In the genomic region with DNA sequence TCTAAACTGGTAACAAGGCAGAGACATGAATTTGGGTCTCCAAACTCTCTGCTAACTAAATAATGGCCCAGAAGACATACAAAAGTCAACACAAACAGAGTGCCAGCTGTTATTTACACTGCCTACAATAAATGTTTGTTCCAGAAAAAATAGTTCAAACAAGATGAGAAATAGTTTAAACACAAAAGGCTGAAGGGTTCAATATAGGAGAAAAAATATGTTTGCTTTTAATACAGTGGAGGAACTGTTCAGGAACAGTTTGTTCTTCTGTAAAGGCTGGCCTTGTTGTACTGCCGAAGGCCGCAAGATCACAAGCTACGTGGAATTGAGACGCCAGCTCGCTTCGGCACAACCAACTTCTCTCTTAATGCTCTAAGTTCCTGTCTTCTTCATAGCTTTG, we compare ENCODE assay signal across 1 cellular context.
A peak's percentile ranks its signal among the peaks of the same experiment; 100 is the strongest.
TF ChIP-seq lines count a peak whose summit lies in the region.

No MANE protein-coding gene starts in this region.

TF ChIP-seq in HepG2, 621 proteins besides CTCF, POLR2A, EP300 and RAD21 (continued from another document and continues in another):
- TF ChIP-seq, protein P1, sequence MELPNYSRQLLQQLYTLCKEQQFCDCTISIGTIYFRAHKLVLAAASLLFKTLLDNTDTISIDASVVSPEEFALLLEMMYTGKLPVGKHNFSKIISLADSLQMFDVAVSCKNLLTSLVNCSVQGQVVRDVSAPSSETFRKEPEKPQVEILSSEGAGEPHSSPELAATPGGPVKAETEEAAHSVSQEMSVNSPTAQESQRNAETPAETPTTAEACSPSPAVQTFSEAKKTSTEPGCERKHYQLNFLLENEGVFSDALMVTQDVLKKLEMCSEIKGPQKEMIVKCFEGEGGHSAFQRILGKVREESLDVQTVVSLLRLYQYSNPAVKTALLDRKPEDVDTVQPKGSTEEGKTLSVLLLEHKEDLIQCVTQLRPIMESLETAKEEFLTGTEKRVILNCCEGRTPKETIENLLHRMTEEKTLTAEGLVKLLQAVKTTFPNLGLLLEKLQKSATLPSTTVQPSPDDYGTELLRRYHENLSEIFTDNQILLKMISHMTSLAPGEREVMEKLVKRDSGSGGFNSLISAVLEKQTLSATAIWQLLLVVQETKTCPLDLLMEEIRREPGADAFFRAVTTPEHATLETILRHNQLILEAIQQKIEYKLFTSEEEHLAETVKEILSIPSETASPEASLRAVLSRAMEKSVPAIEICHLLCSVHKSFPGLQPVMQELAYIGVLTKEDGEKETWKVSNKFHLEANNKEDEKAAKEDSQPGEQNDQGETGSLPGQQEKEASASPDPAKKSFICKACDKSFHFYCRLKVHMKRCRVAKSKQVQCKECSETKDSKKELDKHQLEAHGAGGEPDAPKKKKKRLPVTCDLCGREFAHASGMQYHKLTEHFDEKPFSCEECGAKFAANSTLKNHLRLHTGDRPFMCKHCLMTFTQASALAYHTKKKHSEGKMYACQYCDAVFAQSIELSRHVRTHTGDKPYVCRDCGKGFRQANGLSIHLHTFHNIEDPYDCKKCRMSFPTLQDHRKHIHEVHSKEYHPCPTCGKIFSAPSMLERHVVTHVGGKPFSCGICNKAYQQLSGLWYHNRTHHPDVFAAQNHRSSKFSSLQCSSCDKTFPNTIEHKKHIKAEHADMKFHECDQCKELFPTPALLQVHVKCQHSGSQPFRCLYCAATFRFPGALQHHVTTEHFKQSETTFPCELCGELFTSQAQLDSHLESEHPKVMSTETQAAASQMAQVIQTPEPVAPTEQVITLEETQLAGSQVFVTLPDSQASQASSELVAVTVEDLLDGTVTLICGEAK (IDR thresholded peaks at IDR 0.05) = no peak
- TF ChIP-seq, protein P1 (CRISPR knock-in tag; IDR thresholded peaks at IDR 0.05) = no peak
- no peak for TF ChIP-seq CCAR2 (optimal IDR thresholded peaks at IDR 0.05; ENCODE audit: low read depth, low read length)
- no peak for TF ChIP-seq CBX1 (IDR thresholded peaks at IDR 0.05; ENCODE audit: low read depth)
- TF ChIP-seq, protein P2, sequence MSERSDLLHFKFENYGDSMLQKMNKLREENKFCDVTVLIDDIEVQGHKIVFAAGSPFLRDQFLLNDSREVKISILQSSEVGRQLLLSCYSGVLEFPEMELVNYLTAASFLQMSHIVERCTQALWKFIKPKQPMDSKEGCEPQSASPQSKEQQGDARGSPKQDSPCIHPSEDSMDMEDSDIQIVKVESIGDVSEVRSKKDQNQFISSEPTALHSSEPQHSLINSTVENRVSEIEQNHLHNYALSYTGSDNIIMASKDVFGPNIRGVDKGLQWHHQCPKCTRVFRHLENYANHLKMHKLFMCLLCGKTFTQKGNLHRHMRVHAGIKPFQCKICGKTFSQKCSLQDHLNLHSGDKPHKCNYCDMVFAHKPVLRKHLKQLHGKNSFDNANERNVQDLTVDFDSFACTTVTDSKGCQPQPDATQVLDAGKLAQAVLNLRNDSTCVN (CRISPR knock-in tag; IDR thresholded peaks at IDR 0.05; ENCODE audit: borderline replicate concordance) = peak; percentile 44; the same call in 1 of the 2 replicates
- peak; percentile 98 for TF ChIP-seq ZNF362 (CRISPR knock-in tag; IDR thresholded peaks at IDR 0.05; ENCODE audit: borderline replicate concordance)
- TF ChIP-seq ZBTB2 (CRISPR knock-in tag; IDR thresholded peaks at IDR 0.05; ENCODE audit: low read depth) = 0 out of 2 replicates have a peak, but pooled peaks have one; percentile 34
- peak; percentile 83 for TF ChIP-seq PPARG (CRISPR knock-in tag; conservative IDR thresholded peaks at IDR 0.05)
- TF ChIP-seq POGZ (CRISPR knock-in tag; IDR thresholded peaks at IDR 0.05) = peak; percentile 32; the same call in 1 of the 2 replicates
- TF ChIP-seq, protein P3, sequence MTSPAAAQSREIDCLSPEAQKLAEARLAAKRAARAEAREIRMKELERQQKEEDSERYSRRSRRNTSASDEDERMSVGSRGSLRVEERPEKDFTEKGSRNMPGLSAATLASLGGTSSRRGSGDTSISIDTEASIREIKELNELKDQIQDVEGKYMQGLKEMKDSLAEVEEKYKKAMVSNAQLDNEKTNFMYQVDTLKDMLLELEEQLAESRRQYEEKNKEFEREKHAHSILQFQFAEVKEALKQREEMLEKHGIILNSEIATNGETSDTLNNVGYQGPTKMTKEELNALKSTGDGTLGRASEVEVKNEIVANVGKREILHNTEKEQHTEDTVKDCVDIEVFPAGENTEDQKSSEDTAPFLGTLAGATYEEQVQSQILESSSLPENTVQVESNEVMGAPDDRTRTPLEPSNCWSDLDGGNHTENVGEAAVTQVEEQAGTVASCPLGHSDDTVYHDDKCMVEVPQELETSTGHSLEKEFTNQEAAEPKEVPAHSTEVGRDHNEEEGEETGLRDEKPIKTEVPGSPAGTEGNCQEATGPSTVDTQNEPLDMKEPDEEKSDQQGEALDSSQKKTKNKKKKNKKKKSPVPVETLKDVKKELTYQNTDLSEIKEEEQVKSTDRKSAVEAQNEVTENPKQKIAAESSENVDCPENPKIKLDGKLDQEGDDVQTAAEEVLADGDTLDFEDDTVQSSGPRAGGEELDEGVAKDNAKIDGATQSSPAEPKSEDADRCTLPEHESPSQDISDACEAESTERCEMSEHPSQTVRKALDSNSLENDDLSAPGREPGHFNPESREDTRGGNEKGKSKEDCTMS (CRISPR knock-in tag; conservative IDR thresholded peaks at IDR 0.05) = no peak
- peak; percentile 97 for TF ChIP-seq GFI1 (CRISPR knock-in tag; IDR thresholded peaks at IDR 0.05; ENCODE audit: borderline replicate concordance)
- peak; percentile 98 for TF ChIP-seq ARID5B (CRISPR knock-in tag; IDR thresholded peaks at IDR 0.05)
- no peak for TF ChIP-seq GPN1 (CRISPR knock-in tag; IDR thresholded peaks at IDR 0.05; ENCODE audit: borderline replicate concordance)
- TF ChIP-seq, protein P4, sequence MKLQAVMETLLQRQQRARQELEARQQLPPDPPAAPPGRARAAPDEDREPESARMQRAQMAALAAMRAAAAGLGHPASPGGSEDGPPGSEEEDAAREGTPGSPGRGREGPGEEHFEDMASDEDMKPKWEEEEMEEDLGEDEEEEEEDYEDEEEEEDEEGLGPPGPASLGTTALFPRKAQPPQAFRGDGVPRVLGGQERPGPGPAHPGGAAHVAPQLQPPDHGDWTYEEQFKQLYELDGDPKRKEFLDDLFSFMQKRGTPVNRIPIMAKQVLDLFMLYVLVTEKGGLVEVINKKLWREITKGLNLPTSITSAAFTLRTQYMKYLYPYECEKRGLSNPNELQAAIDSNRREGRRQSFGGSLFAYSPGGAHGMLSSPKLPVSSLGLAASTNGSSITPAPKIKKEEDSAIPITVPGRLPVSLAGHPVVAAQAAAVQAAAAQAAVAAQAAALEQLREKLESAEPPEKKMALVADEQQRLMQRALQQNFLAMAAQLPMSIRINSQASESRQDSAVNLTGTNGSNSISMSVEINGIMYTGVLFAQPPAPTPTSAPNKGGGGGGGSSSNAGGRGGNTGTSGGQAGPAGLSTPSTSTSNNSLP (IDR thresholded peaks at IDR 0.05; ENCODE audit: low read depth, low read length) = peak; percentile 94
- TF ChIP-seq FOSL2 (CRISPR knock-in tag; IDR thresholded peaks at IDR 0.05) = peak; percentile 61
- TF ChIP-seq, protein P5, sequence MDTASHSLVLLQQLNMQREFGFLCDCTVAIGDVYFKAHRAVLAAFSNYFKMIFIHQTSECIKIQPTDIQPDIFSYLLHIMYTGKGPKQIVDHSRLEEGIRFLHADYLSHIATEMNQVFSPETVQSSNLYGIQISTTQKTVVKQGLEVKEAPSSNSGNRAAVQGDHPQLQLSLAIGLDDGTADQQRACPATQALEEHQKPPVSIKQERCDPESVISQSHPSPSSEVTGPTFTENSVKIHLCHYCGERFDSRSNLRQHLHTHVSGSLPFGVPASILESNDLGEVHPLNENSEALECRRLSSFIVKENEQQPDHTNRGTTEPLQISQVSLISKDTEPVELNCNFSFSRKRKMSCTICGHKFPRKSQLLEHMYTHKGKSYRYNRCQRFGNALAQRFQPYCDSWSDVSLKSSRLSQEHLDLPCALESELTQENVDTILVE (CRISPR knock-in tag; IDR thresholded peaks at IDR 0.05) = peak; percentile 66; the same call in 1 of the 2 replicates
- TF ChIP-seq, protein P6, sequence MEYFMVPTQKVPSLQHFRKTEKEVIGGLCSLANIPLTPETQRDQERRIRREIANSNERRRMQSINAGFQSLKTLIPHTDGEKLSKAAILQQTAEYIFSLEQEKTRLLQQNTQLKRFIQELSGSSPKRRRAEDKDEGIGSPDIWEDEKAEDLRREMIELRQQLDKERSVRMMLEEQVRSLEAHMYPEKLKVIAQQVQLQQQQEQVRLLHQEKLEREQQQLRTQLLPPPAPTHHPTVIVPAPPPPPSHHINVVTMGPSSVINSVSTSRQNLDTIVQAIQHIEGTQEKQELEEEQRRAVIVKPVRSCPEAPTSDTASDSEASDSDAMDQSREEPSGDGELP (IDR thresholded peaks at IDR 0.05; ENCODE audit: borderline replicate concordance, low read depth) = peak; percentile 100
- TF ChIP-seq, protein P7, sequence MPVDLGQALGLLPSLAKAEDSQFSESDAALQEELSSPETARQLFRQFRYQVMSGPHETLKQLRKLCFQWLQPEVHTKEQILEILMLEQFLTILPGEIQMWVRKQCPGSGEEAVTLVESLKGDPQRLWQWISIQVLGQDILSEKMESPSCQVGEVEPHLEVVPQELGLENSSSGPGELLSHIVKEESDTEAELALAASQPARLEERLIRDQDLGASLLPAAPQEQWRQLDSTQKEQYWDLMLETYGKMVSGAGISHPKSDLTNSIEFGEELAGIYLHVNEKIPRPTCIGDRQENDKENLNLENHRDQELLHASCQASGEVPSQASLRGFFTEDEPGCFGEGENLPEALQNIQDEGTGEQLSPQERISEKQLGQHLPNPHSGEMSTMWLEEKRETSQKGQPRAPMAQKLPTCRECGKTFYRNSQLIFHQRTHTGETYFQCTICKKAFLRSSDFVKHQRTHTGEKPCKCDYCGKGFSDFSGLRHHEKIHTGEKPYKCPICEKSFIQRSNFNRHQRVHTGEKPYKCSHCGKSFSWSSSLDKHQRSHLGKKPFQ (CRISPR knock-in tag; IDR thresholded peaks at IDR 0.05; ENCODE audit: insufficient replicate concordance) = no peak
- no peak for TF ChIP-seq SP1 (IDR thresholded peaks at IDR 0.05)
- no peak for TF ChIP-seq SP1 (CRISPR knock-in tag; IDR thresholded peaks at IDR 0.05)
- no peak for TF ChIP-seq MXD4 (CRISPR knock-in tag; IDR thresholded peaks at IDR 0.05)
- peak; percentile 69 for TF ChIP-seq ZEB1 (IDR thresholded peaks at IDR 0.05; ENCODE audit: insufficient replicate concordance, low read depth)
